24 cellular contexts compared by ENCODE assay signal in genomic region chr12:11745112-11745511, GRCh38.
DNase-seq lines count a peak whose midpoint lies in the region; ATAC-seq, FAIRE-seq and TF ChIP-seq lines count a peak whose summit lies in the region.
"Had no signal": no experiment of that assay in that cellular context is flagged by ENCODE, and none has a peak within 500 bp of the region (broad histone marks: within the 10 kb centered on the region; RNA-seq: fewer than 3 reads in every experiment).

No MANE protein-coding gene starts in this region.

- no peaks in the 10 kb centered on the region for H3K36me3 ChIP-seq in mammary epithelial cell (ENCODE audit: insufficient read depth, low read length)
- no peaks in the 10 kb centered on the region for H3K36me3 ChIP-seq in breast epithelium
- H3K36me3 ChIP-seq in RWPE2 (ENCODE audit: low read depth), result no peaks in the 10 kb centered on the region
- H3K36me3 ChIP-seq in endothelial cell of umbilical vein (ENCODE audit: control insufficient read depth in 2 of 2, extremely low read depth in 1 of 2, insufficient read depth in 2 of 2, low read length in 2 of 2), result no peaks in the 10 kb centered on the region
- no peaks in the 10 kb centered on the region for H3K36me3 ChIP-seq in transverse colon
- H3K36me3 ChIP-seq: MG63, upper lobe of left lung had no signal

- peaks cover 67% of the 10 kb centered on the region for H3K4me1 ChIP-seq in mammary epithelial cell (ENCODE audit: insufficient read depth, low read length)
- peaks cover 0 to 13% of the 10 kb centered on the region in 2 donors for H3K4me1 ChIP-seq in breast epithelium
- peaks cover 55% of the 10 kb centered on the region for H3K4me1 ChIP-seq in RWPE2 (ENCODE audit: insufficient read depth, poor library complexity, severe bottlenecking)
- peaks cover 40% of the 10 kb centered on the region for H3K4me1 ChIP-seq in endothelial cell of umbilical vein (ENCODE audit: control insufficient read depth, extremely low read depth, insufficient read depth, low read length)
- H3K4me1 ChIP-seq in transverse colon, result peaks cover 17 to 60% (median 25%) of the 10 kb centered on the region in 4 donors

- intact Hi-C loops in mammary epithelial cell (cut with micrococcal nuclease) (loop anchor here (5.0 kb wide), 3 partner anchors 42 to 163 kb away; no protein-coding TSS in a partner anchor), breast epithelium (cut with DNase I; ENCODE audit: low total_unique reads) (no loop called here), endothelial cell of umbilical vein (cut with micrococcal nuclease) (loop anchor here (5.0 kb wide), 1 partner anchor 137 kb away; no protein-coding TSS in a partner anchor), transverse colon (cut with DNase I; ENCODE audit: low total_unique reads) (no loop called here), lower leg skin (cut with DNase I; ENCODE audit: low total_unique reads) (no loop called here)

- no peak overlapping the region for H2AFZ ChIP-seq in mammary epithelial cell (ENCODE audit: low read depth, low read length)
- no peak overlapping the region for H2AFZ ChIP-seq in endothelial cell of umbilical vein (ENCODE audit: low read depth, low read length)

- H3K79me2 ChIP-seq in mammary epithelial cell (ENCODE audit: insufficient read depth, low read length) (peaks cover 79% of the 10 kb centered on the region), endothelial cell of umbilical vein (ENCODE audit: control insufficient read depth, insufficient read depth, low read length) (peaks cover 44% of the 10 kb centered on the region)

- H4K20me1 ChIP-seq in mammary epithelial cell (ENCODE audit: insufficient read depth, low read length) (no peaks in the 10 kb centered on the region), endothelial cell of umbilical vein (replicated peaks; ENCODE audit: control insufficient read depth, extremely low read depth, insufficient read depth, low read length) (no peaks in the 10 kb centered on the region)

- dilution Hi-C loops in mammary epithelial cell (cut with HindIII; ENCODE audit: low sequenced_read_pairs), result no loop called here
- dilution Hi-C loops in endothelial cell of umbilical vein (cut with MboI; ENCODE audit: extremely low pct_ligation_motif_present, low sequenced_read_pairs), result no loop called here

- H3K9me3 ChIP-seq in mammary epithelial cell (replicated peaks; ENCODE audit: insufficient read depth, low read length) (no peaks in the 10 kb centered on the region), breast epithelium (no peaks in the 10 kb centered on the region), RWPE2 (ENCODE audit: severe bottlenecking) (no peaks in the 10 kb centered on the region), endothelial cell of umbilical vein (replicated peaks; ENCODE audit: control insufficient read depth, insufficient read depth, low read length) (no peaks in the 10 kb centered on the region), transverse colon (no peaks in the 10 kb centered on the region)
- H3K9me3 ChIP-seq: MG63, upper lobe of left lung had no signal

- BruUV-seq in mammary epithelial cell (replicated peaks; lab: Mats Ljungman, UMichigan) (no TSS peak), endothelial cell of umbilical vein (replicated peaks; lab: Mats Ljungman, UMichigan) (no TSS peak)

- H3K27ac ChIP-seq in mammary epithelial cell (ENCODE audit: insufficient read depth, low read depth, low read length) (peak overlapping the region; percentile 72), breast epithelium (peak overlapping the region in 1 of 2 donors; percentile 59), RWPE2 (ENCODE audit: poor library complexity, severe bottlenecking) (peak overlapping the region; percentile 92), endothelial cell of umbilical vein (ENCODE audit: insufficient read depth, low read depth, low read length) (peak overlapping the region; percentile 74), transverse colon (peak overlapping the region in 3 of 4 donors; percentile 2 to 44 (median 28))

- TF ChIP-seq POLR2A in breast epithelium (IDR thresholded peaks at IDR 0.05), result no peak
- no peak for TF ChIP-seq POLR2A in endothelial cell of umbilical vein (IDR thresholded peaks at IDR 0.05; ENCODE audit: low read depth, low read length)
- TF ChIP-seq POLR2A in transverse colon (IDR thresholded peaks at IDR 0.05), result no peak
- no peak for TF ChIP-seq POLR2A in lower leg skin (IDR thresholded peaks at IDR 0.05)

- DNase-seq in mammary epithelial cell, result no peak
- no peak for DNase-seq in breast epithelium (ENCODE audit: low spot score in 2 of 2)
- DNase-seq in RWPE2 (ENCODE audit: low spot score), result no peak
- DNase-seq in endothelial cell of umbilical vein (ENCODE audit: low read depth, low spot score), result no peak
- no peak for DNase-seq in transverse colon
- no peak for DNase-seq in lower leg skin (ENCODE audit: low spot score in 2 of 2)
- DNase-seq in DMS53 treated with DMSO at 0.1 percent for 48 hours (lab: John Stamatoyannopoulos, UW; ENCODE audit: unreplicated experiment), result no peak
- DNase-seq: activated CD4-positive, alpha-beta T cell treated with anti-CD3 and anti-CD28 coated beads, Interleukin-2, amount 10 ng/mL, durations not matched to agents 7 days and 5 days; CD4-positive, alpha-beta T cell; effector memory CD8-positive, alpha-beta T cell; mesenchymal stem cell; MG63; naive thymus-derived CD4-positive, alpha-beta T cell; NCI-H1694; NCI-H526; retina; stimulated activated CD4-positive, alpha-beta T cell treated with anti-CD3 and anti-CD28 coated beads, Interleukin-12 subunit alpha, Interleukin-12 subunit beta, amount 100 ng/mL, for 4 hours; upper lobe of left lung had no signal

- POLR2A ChIA-PET in endothelial cell of umbilical vein (lab: Charles Lee), result no interaction called here

- TF ChIP-seq EP300 in transverse colon (IDR thresholded peaks at IDR 0.05; ENCODE audit: low read depth), result no peak

- H3K4me2 ChIP-seq in mammary epithelial cell (ENCODE audit: insufficient read depth, low read depth, low read length) (no peak overlapping the region), endothelial cell of umbilical vein (ENCODE audit: insufficient read depth, low read length) (no peak overlapping the region)

- in situ Hi-C loops in mammary epithelial cell (cut with MboI; ENCODE audit: low sequenced_read_pairs in 2 of 2) (no loop called here), transverse colon (cut with MboI; ENCODE audit: low pct_ligation_motif_present in 1 of 4, low pct_unique_long_range_greater_than_20kb in 1 of 4, low sequenced_read_pairs in 3 of 4) (no loop called here)

- no peaks in the 10 kb centered on the region for H3K27me3 ChIP-seq in mammary epithelial cell (ENCODE audit: insufficient read depth, low read length)
- no peaks in the 10 kb centered on the region for H3K27me3 ChIP-seq in breast epithelium
- H3K27me3 ChIP-seq in RWPE2 (ENCODE audit: insufficient read depth, poor library complexity, severe bottlenecking), result no peaks in the 10 kb centered on the region
- no peaks in the 10 kb centered on the region for H3K27me3 ChIP-seq in endothelial cell of umbilical vein (ENCODE audit: control insufficient read depth in 2 of 2, insufficient read depth in 2 of 2, low read length in 2 of 2)
- no peaks in the 10 kb centered on the region for H3K27me3 ChIP-seq in transverse colon
- H3K27me3 ChIP-seq: MG63, upper lobe of left lung had no signal

- TF ChIP-seq CTCF in mammary epithelial cell (conservative IDR thresholded peaks at IDR 0.05 in 1 of 2, IDR thresholded peaks at IDR 0.05 in 1 of 2; ENCODE audit: extremely low read depth in 1 of 2, insufficient read depth in 1 of 2, low read depth in 1 of 2, low read length in 2 of 2) (no peak), breast epithelium (IDR thresholded peaks at IDR 0.05) (no peak), RWPE2 (IDR thresholded peaks at IDR 0.05; ENCODE audit: poor library complexity, severe bottlenecking) (no peak), endothelial cell of umbilical vein (IDR thresholded peaks at IDR 0.05; ENCODE audit: extremely low read depth in 1 of 2, insufficient read depth in 1 of 2, low read depth in 1 of 2, low read length in 2 of 2) (no peak), transverse colon (IDR thresholded peaks at IDR 0.05) (no peak), lower leg skin (IDR thresholded peaks at IDR 0.05) (no peak)

- no peak overlapping the region for H3K4me3 ChIP-seq in mammary epithelial cell (replicated peaks in 1 of 3; ENCODE audit: insufficient read depth in 1 of 3, low read depth in 2 of 3, low read length in 3 of 3)
- no peak overlapping the region for H3K4me3 ChIP-seq in breast epithelium
- no peak overlapping the region for H3K4me3 ChIP-seq in RWPE2 (ENCODE audit: severe bottlenecking)
- no peak overlapping the region for H3K4me3 ChIP-seq in endothelial cell of umbilical vein (replicated peaks in 1 of 3; ENCODE audit: insufficient read depth in 1 of 3, low read depth in 1 of 3, low read length in 3 of 3)
- no peak overlapping the region for H3K4me3 ChIP-seq in transverse colon
- H3K4me3 ChIP-seq in lower leg skin (ENCODE audit: low read depth, poor library complexity, severe bottlenecking), result no peak overlapping the region
- H3K4me3 ChIP-seq: MG63, upper lobe of left lung had no signal

- no peak overlapping the region for H3K9ac ChIP-seq in mammary epithelial cell (ENCODE audit: insufficient read depth, low read length)
- H3K9ac ChIP-seq in endothelial cell of umbilical vein (replicated peaks; ENCODE audit: extremely low read depth, insufficient read depth, low read length), result no peak overlapping the region

- no peak for FAIRE-seq in endothelial cell of umbilical vein (lab: Jason Lieb, UNC)
- FAIRE-seq: A204.1, TTC549 had no signal

- ATAC-seq in RWPE2 (ENCODE audit: low read depth) (no peak), HG03159 (IDR thresholded peaks at IDR 0.05; ENCODE audit: unreplicated experiment) (no peak)
- ATAC-seq: activated T-helper 17 cell treated with anti-CD3 and anti-CD28 coated beads, Interleukin-2, amount 50 U/mL, for 72 hours; effector memory CD8-positive, alpha-beta T cell; HCT116; Right ventricle myocardium inferior had no signal

- H3K9me1 ChIP-seq in endothelial cell of umbilical vein (replicated peaks; ENCODE audit: control insufficient read depth, extremely low read depth, insufficient read depth, low read length), result no peaks in the 10 kb centered on the region

- over 99% methylated on average over 6 of the region's 6 CpGs for WGBS in mammary epithelial cell (ENCODE audit: low coverage, missing lambda C conversion rate)
- 85 to 86% methylated on average over 4 to 6 of the region's 6 CpGs for WGBS in transverse colon (ENCODE audit: low coverage in 1 of 2), 2 donors
- 91 to 93% methylated on average over 6 of the region's 6 CpGs for WGBS in lower leg skin, 2 donors

- CTCF ChIA-PET in mammary epithelial cell (lab: Charles Lee; ENCODE audit: low non-redundant PET) (no interaction called here), endothelial cell of umbilical vein (lab: Charles Lee) (interaction anchor here (1.3 to 3.8 kb wide), 6 partner anchors 11 to 28 kb away, joined by 4 to 17 read pairs (median 7); no protein-coding TSS in a partner anchor)

TF ChIP-seq in endothelial cell of umbilical vein, 7 proteins besides CTCF, POLR2A, EP300 and RAD21:
- TF ChIP-seq MAX (IDR thresholded peaks at IDR 0.05; ENCODE audit: insufficient read depth, insufficient read length) (no peak), FOS (IDR thresholded peaks at IDR 0.05; ENCODE audit: borderline replicate concordance, insufficient read depth, low read length) (no peak)
TF ChIP-seq in endothelial cell of umbilical vein: peak in this region for 0.

Comparison
In these comparisons a context has a peak if more than half of its experiments do, and no peak if none do; other contexts are left out.
1. intact Hi-C loops: an anchor here in mammary epithelial cell (5.0 kb wide) and endothelial cell of umbilical vein (5.0 kb wide); none called in breast epithelium, transverse colon and lower leg skin.